In the genomic region with DNA sequence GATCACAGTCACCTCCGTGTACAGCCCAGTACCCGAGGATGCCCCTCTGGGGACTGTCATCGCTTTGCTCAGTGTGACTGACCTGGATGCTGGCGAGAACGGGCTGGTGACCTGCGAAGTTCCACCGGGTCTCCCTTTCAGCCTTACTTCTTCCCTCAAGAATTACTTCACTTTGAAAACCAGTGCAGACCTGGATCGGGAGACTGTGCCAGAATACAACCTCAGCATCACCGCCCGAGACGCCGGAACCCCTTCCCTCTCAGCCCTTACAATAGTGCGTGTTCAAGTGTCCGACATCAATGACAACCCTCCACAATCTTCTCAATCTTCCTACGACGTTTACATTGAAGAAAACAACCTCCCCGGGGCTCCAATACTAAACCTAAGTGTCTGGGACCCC, we compare ENCODE assay signal across 9 cellular contexts. TPM values are rescaled to one million over a fixed set of nuclear protein-coding genes. Genes with fewer than 3 reads are reported as not detected.
A peak's percentile ranks its signal among the peaks of the same experiment; 100 is the strongest.
DNase-seq lines count a peak whose midpoint lies in the region; ATAC-seq and TF ChIP-seq lines count a peak whose summit lies in the region.
"Had no signal": no experiment of that assay in that cellular context is flagged by ENCODE, and none has a peak within 500 bp of the region (broad histone marks: within the 10 kb centered on the region; RNA-seq: fewer than 3 reads in every experiment).

No MANE protein-coding gene starts in this region.

- peaks cover 24% of the 10 kb centered on the region for H3K4me1 Mint-ChIP-seq in nephron

- DNase-seq in AG10803 (ENCODE audit: low read depth) = no peak
- no peak for DNase-seq in Karpas-422
- no peak for DNase-seq in UCSD-AML1 (lab: John Stamatoyannopoulos, UW; ENCODE audit: unreplicated experiment)
- DNase-seq: activated CD4-positive, alpha-beta T cell treated with anti-CD3 and anti-CD28 coated beads, Interleukin-2, amount 50 U/mL, for 4 hours had no signal

- no peak overlapping the region for H3K27ac Mint-ChIP-seq in nephron

- no peak overlapping the region for H2AFZ ChIP-seq in Karpas-422 (ENCODE audit: low read length)

- H3K4me1 ChIP-seq in Karpas-422 (ENCODE audit: low read length) = peaks cover 84% of the 10 kb centered on the region
- H3K4me1 ChIP-seq in duodenal mucosa (ENCODE audit: control insufficient read depth in 1 of 2, insufficient read depth in 2 of 2, low read length in 2 of 2) = peaks cover 29% of the 10 kb centered on the region in 2 donors

- no peaks in the 10 kb centered on the region for H3K27me3 Mint-ChIP-seq in nephron (ENCODE audit: low read depth)

- TF ChIP-seq CTCF in AG10803 (conservative IDR thresholded peaks at IDR 0.05; ENCODE audit: low read length) = no peak
- TF ChIP-seq CTCF in nephron (IDR thresholded peaks at IDR 0.05; ENCODE audit: unreplicated experiment in 3 of 3) = no peak

- H3K9me3 ChIP-seq in Karpas-422 (ENCODE audit: low read length) = no peaks in the 10 kb centered on the region
- H3K9me3 ChIP-seq in duodenal mucosa (ENCODE audit: control insufficient read depth in 1 of 2, low read length in 2 of 2) = no peaks in the 10 kb centered on the region

- H3K36me3 Mint-ChIP-seq in nephron (ENCODE audit: low read depth) = peaks cover 65% of the 10 kb centered on the region

- ATAC-seq in HG03045 (IDR thresholded peaks at IDR 0.05; ENCODE audit: unreplicated experiment) (no peak), HG03460 (IDR thresholded peaks at IDR 0.05; ENCODE audit: unreplicated experiment) (no peak), HG02610 (IDR thresholded peaks at IDR 0.05; ENCODE audit: unreplicated experiment) (no peak)

- peak overlapping the region; percentile 98 to 99 (median 98) for H3K4me3 Mint-ChIP-seq in nephron

- peaks cover 44% of the 10 kb centered on the region for H3K9me3 Mint-ChIP-seq in nephron

- H3K4me2 ChIP-seq in Karpas-422 (ENCODE audit: low read depth, low read length, poor library complexity, severe bottlenecking) = peak overlapping the region; percentile 78

- H3K9me2 ChIP-seq in Karpas-422 (replicated peaks; ENCODE audit: insufficient read depth, low read length) = no peaks in the 10 kb centered on the region

- peaks cover 64% of the 10 kb centered on the region for H3K79me2 ChIP-seq in Karpas-422 (ENCODE audit: low read length)

- H3K27ac ChIP-seq in Karpas-422 (ENCODE audit: low read length) (peak overlapping the region; percentile 87), duodenal mucosa (ENCODE audit: low read depth, low read length) (no peak overlapping the region)

- H3K36me3 ChIP-seq in Karpas-422 (ENCODE audit: insufficient read depth, low read length) = 0 out of 2 replicates have a peak, but pooled peaks cover 17% of the 10 kb centered on the region
- no peaks in the 10 kb centered on the region for H3K36me3 ChIP-seq in duodenal mucosa (ENCODE audit: control insufficient read depth in 1 of 2, insufficient read depth in 2 of 2, low read length in 2 of 2)

- H3K4me3 ChIP-seq in AG10803 (ENCODE audit: low read length) = peak overlapping the region; percentile 91
- peak overlapping the region; percentile 87 for H3K4me3 ChIP-seq in Karpas-422 (ENCODE audit: low read length)
- peak overlapping the region; percentile 87 for H3K4me3 ChIP-seq in duodenal mucosa (ENCODE audit: low read depth in 1 of 2, low read length in 2 of 2)

- H3K9ac ChIP-seq in Karpas-422 (ENCODE audit: low read length) (peak overlapping the region; percentile 97), duodenal mucosa (ENCODE audit: low read depth in 1 of 2, low read length in 2 of 2) (peak overlapping the region; percentile 58 to 79)

- no peaks in the 10 kb centered on the region for H4K20me1 ChIP-seq in Karpas-422 (ENCODE audit: insufficient read depth, low read depth, low read length)

- no peaks in the 10 kb centered on the region for H3K27me3 ChIP-seq in Karpas-422 (ENCODE audit: low read length)
- peaks cover 16 to 24% of the 10 kb centered on the region in 2 donors for H3K27me3 ChIP-seq in duodenal mucosa (ENCODE audit: control insufficient read depth in 1 of 2, insufficient read depth in 2 of 2, low read length in 2 of 2)

RNA-seq across cellular contexts. Expression of a gene that starts 1.4 kb away (rescaled TPM):
- total RNA-seq in Karpas-422 (2014; rRNA removed; shearing (Covaris generic); ENCODE audit: low replicate concordance) = 61.3 and 75.2 TPM in 2 replicates

RNA-seq across cellular contexts. Expression of a gene that starts 7.7 kb away (rescaled TPM):
- 7.0 and 11.8 TPM in 2 replicates for total RNA-seq in Karpas-422 (2014; rRNA removed; shearing (Covaris generic); ENCODE audit: low replicate concordance)

RNA-seq across cellular contexts. Expression of a gene that starts 11.7 kb away (rescaled TPM):
- 5.1 and 5.8 TPM in 2 replicates for total RNA-seq in Karpas-422 (2014; rRNA removed; shearing (Covaris generic); ENCODE audit: low replicate concordance)

RNA-seq across cellular contexts. Expression of a gene that starts 46.9 kb away (rescaled TPM):
- total RNA-seq in Karpas-422 (2014; rRNA removed; shearing (Covaris generic); ENCODE audit: low replicate concordance) = 6.6 and 7.8 TPM in 2 replicates

RNA-seq across cellular contexts. Expression of a gene that starts 56.3 kb away (rescaled TPM):
- total RNA-seq in Karpas-422 (2014; rRNA removed; shearing (Covaris generic); ENCODE audit: low replicate concordance) = 9.3 and 10.4 TPM in 2 replicates
